ENCODE assay signal across 20 cellular contexts in genomic region chr15:84611631-84612030, GRCh38. TPM values are rescaled to one million over a fixed set of nuclear protein-coding genes. Genes with fewer than 3 reads are reported as not detected.
DNase-seq lines count a peak whose midpoint lies in the region; ATAC-seq and TF ChIP-seq lines count a peak whose summit lies in the region.
"Had no signal": no experiment of that assay in that cellular context is flagged by ENCODE, and none has a peak within 500 bp of the region (broad histone marks: within the 10 kb centered on the region; RNA-seq: fewer than 3 reads in every experiment).

No MANE protein-coding gene starts in this region.

- peak; percentile 30 for DNase-seq in AG08396 (ENCODE audit: low spot score)
- DNase-seq in adipocyte (ENCODE audit: low read depth) = peak; percentile 21
- peak; percentile 40 to 72 for DNase-seq in foreskin fibroblast
- DNase-seq in activated CD8-positive, alpha-beta memory T cell treated with anti-CD3 and anti-CD28 coated beads for 24 hours = no peak
- no peak for DNase-seq in NCI-H1930 (lab: John Stamatoyannopoulos, UW)
- no peak for DNase-seq in cardiac septum (ENCODE audit: low spot score)
- DNase-seq: CD4-positive, alpha-beta T cell; DMS79; GDM1; MG63; NCI-H1092 treated with DMSO at 0.1 percent for 48 hours; NCI-H187 treated with DMSO at 0.1 percent for 48 hours; NCI-H2171; NCI-H82; SHP77 had no signal

- POLR2A ChIA-PET in HEK293 (lab: Yijun Ruan, JAX) = no interaction called here

- H3K9ac ChIP-seq in adipocyte (ENCODE audit: low read length) = no peak overlapping the region
- H3K9ac ChIP-seq: KMS-11 had no signal

- TF ChIP-seq CTCF in HEK293 (tag by site-specific recombination; IDR thresholded peaks at IDR 0.05) (no peak), foreskin fibroblast (IDR thresholded peaks at IDR 0.05; ENCODE audit: low read depth, low read length) (no peak)

- H3K27me3 ChIP-seq in adipocyte (replicated peaks; ENCODE audit: control insufficient read depth, insufficient read depth, low read length) = no peaks in the 10 kb centered on the region
- H3K27me3 ChIP-seq: MG63 had no signal

- H3K4me3 ChIP-seq in HEK293 (ENCODE audit: low read depth, low read length) = no peak overlapping the region
- H3K4me3 ChIP-seq in adipocyte (ENCODE audit: low read length) = no peak overlapping the region
- no peak overlapping the region for H3K4me3 ChIP-seq in foreskin fibroblast (ENCODE audit: low read depth in 1 of 2, low read length in 2 of 2)
- H3K4me3 ChIP-seq: A549, MG63 had no signal

- CTCF ChIA-PET in HEK293 (lab: Yijun Ruan, JAX) = no interaction called here

- no peaks in the 10 kb centered on the region for H3K4me1 ChIP-seq in HEK293 (ENCODE audit: control insufficient read depth, insufficient read depth, low read length)
- no peaks in the 10 kb centered on the region for H3K4me1 ChIP-seq in adipocyte (ENCODE audit: control insufficient read depth, insufficient read depth, low read length)

- peaks cover 11 to 18% of the 10 kb centered on the region in 2 experiments; a peak in 2 of 3 replicates for H3K36me3 ChIP-seq in HEK293 (ENCODE audit: control insufficient read depth in 2 of 2, insufficient read depth in 1 of 2, low read length in 2 of 2)
- H3K36me3 ChIP-seq in adipocyte (ENCODE audit: control insufficient read depth, insufficient read depth, low read length, severe bottlenecking) = no peaks in the 10 kb centered on the region

- H3K9me3 ChIP-seq in HEK293 (ENCODE audit: control insufficient read depth, insufficient read depth, low read depth, low read length) (no peaks in the 10 kb centered on the region), adipocyte (ENCODE audit: control insufficient read depth, low read length) (no peaks in the 10 kb centered on the region)
- H3K9me3 ChIP-seq: A549, MG63 had no signal

- 0 out of 2 replicates have a peak overlapping the region, but pooled peaks have one; percentile 1 for H3K27ac ChIP-seq in HEK293 (ENCODE audit: extremely low read depth, low read depth, low read length)
- H3K27ac ChIP-seq: A549, KMS-11 had no signal

- intact Hi-C loops in cardiac septum (cut with DNase I) = no loop called here

- no peak for ATAC-seq in HG03378 (IDR thresholded peaks at IDR 0.05; ENCODE audit: unreplicated experiment)
- ATAC-seq: A549, Panc1 had no signal

TF ChIP-seq in HEK293, 187 proteins besides CTCF, POLR2A, EP300 and RAD21 (continues in another document):
- TF ChIP-seq ZNF645 (tag by site-specific recombination; IDR thresholded peaks at IDR 0.05) = no peak
- TF ChIP-seq KLF7 (tag by site-specific recombination; IDR thresholded peaks at IDR 0.05; ENCODE audit: borderline replicate concordance) = no peak
- no peak for TF ChIP-seq ZBTB48 (tag by site-specific recombination; IDR thresholded peaks at IDR 0.05)
- no peak for TF ChIP-seq KLF9 (tag by site-specific recombination; IDR thresholded peaks at IDR 0.05; ENCODE audit: low read depth)
- TF ChIP-seq ZNF654 (tag by site-specific recombination; IDR thresholded peaks at IDR 0.05; ENCODE audit: low read depth) = no peak
- TF ChIP-seq ZNF707 (tag by site-specific recombination; IDR thresholded peaks at IDR 0.05) = no peak
- TF ChIP-seq ZNF560 (tag by site-specific recombination; IDR thresholded peaks at IDR 0.05; ENCODE audit: borderline replicate concordance) = no peak
- no peak for TF ChIP-seq ZNF548 (tag by site-specific recombination; IDR thresholded peaks at IDR 0.05)
- no peak for TF ChIP-seq ZNF404 (tag by site-specific recombination; IDR thresholded peaks at IDR 0.05)
- TF ChIP-seq HOXD13 (CRISPR knock-in tag; IDR thresholded peaks at IDR 0.05; ENCODE audit: borderline replicate concordance) = no peak
- no peak for TF ChIP-seq ZNF37A (tag by site-specific recombination; IDR thresholded peaks at IDR 0.05)
- no peak for TF ChIP-seq SALL2 (tag by site-specific recombination; IDR thresholded peaks at IDR 0.05; ENCODE audit: borderline replicate concordance)
- no peak for TF ChIP-seq ZBTB11 (tag by site-specific recombination; conservative IDR thresholded peaks at IDR 0.05; ENCODE audit: low read depth)
- TF ChIP-seq ZNF555 (tag by site-specific recombination; conservative IDR thresholded peaks at IDR 0.05) = no peak
- TF ChIP-seq ZNF280D (tag by site-specific recombination; IDR thresholded peaks at IDR 0.05) = no peak
- no peak for TF ChIP-seq BCL6B (tag by site-specific recombination; IDR thresholded peaks at IDR 0.05)

RNA-seq across cellular contexts. Expression of gene ZSCAN2, which starts 10.8 kb away (rescaled TPM):
- 4.6 TPM for total RNA-seq in cardiac septum

RNA-seq across cellular contexts. Expression of gene WDR73, which starts 42.5 kb away (rescaled TPM):
- 15.2 TPM for total RNA-seq in cardiac septum

RNA-seq across cellular contexts. Expression of gene NMB, which starts 46.4 kb away (rescaled TPM):
- total RNA-seq in cardiac septum = 2.6 TPM

Comparison
In these comparisons a context has a peak if more than half of its experiments do, and no peak if none do; other contexts are left out.
1. DNase-seq: peak in AG08396 (single experiment), adipocyte (single experiment) and foreskin fibroblast (2 of 2); none in activated CD8-positive, alpha-beta memory T cell treated with anti-CD3 and anti-CD28 coated beads for 24 hours (single experiment), NCI-H1930 (0 of 2) and cardiac septum (single experiment).